ENCODE assay signal across 8 cellular contexts in genomic region chr1:27365372-27366112, GRCh38. TPM values are rescaled to one million over a fixed set of nuclear protein-coding genes. Genes with fewer than 3 reads are reported as not detected.
DNase-seq lines count a peak whose midpoint lies in the region; ATAC-seq and TF ChIP-seq lines count a peak whose summit lies in the region.

No MANE protein-coding gene starts in this region.

- POLR2A ChIA-PET in Panc1 (lab: Charles Lee): interaction anchor here (0.6 to 1.0 kb wide), 4 partner anchors 10 to 209 kb away, joined by 3 to 10 read pairs (median 3); no protein-coding TSS in a partner anchor

- CTCF ChIA-PET in Panc1 (lab: Charles Lee): interaction anchor here (0.5 to 2.3 kb wide), 15 partner anchors 8 to 1196 kb away, joined by 3 to 16 read pairs (median 6); partner anchors contain the start of genes SLC9A1 and ZNF593

- no peaks in the 10 kb centered on the region for H3K27me3 Mint-ChIP-seq in activated T-helper 1 cell treated with anti-CD3 and anti-CD28 coated beads, Interleukin-12 subunit alpha, Interleukin-12 subunit beta, Interleukin-2, Interleukin-4 antibody, amounts not matched to agents 30 ng/mL and 10 ng/mL and 1 ng/mL, durations not matched to agents 14 hours and 24 hours and 36 hours (ENCODE audit: insufficient read depth)
- H3K27me3 Mint-ChIP-seq in naive B cell: no peaks in the 10 kb centered on the region
- H3K27me3 Mint-ChIP-seq in stimulated activated memory B cell treated with anti-CD40 and anti-IgM and Interleukin-4, amounts not matched to agents 10 μg/mL and 1 μg/mL and 100 μg/mL, for 72 hours: no peaks in the 10 kb centered on the region

- no peaks in the 10 kb centered on the region; the same call in 1 of the 2 replicates for H3K36me3 ChIP-seq in Panc1 (ENCODE audit: control insufficient read depth, insufficient read depth, low read length)

- H3K4me1 Mint-ChIP-seq in activated T-helper 1 cell treated with anti-CD3 and anti-CD28 coated beads, Interleukin-12 subunit alpha, Interleukin-12 subunit beta, Interleukin-2, Interleukin-4 antibody, amounts not matched to agents 30 ng/mL and 10 ng/mL and 1 ng/mL, durations not matched to agents 14 hours and 24 hours and 36 hours (ENCODE audit: low read depth): peaks cover 38% of the 10 kb centered on the region
- peaks cover 49 to 66% (median 65%) of the 10 kb centered on the region in 3 donors for H3K4me1 Mint-ChIP-seq in naive B cell
- H3K4me1 Mint-ChIP-seq in stimulated activated memory B cell treated with anti-CD40 and anti-IgM and Interleukin-4, amounts not matched to agents 10 μg/mL and 1 μg/mL and 100 μg/mL, for 72 hours: peaks cover 61% of the 10 kb centered on the region

- peak overlapping the region; percentile 86 for H3K27ac Mint-ChIP-seq in activated T-helper 1 cell treated with anti-CD3 and anti-CD28 coated beads, Interleukin-12 subunit alpha, Interleukin-12 subunit beta, Interleukin-2, Interleukin-4 antibody, amounts not matched to agents 30 ng/mL and 10 ng/mL and 1 ng/mL, durations not matched to agents 14 hours and 24 hours and 36 hours
- H3K27ac Mint-ChIP-seq in naive B cell: peak overlapping the region in 2 of 6 donors; percentile 16 to 64
- peak overlapping the region; percentile 83 for H3K27ac Mint-ChIP-seq in stimulated activated memory B cell treated with anti-CD40 and anti-IgM and Interleukin-4, amounts not matched to agents 10 μg/mL and 1 μg/mL and 100 μg/mL, for 72 hours

- no TSS peak for BruUV-seq in Panc1 (replicated peaks; lab: Mats Ljungman, UMichigan)

- H3K27me3 ChIP-seq in Panc1 (ENCODE audit: control insufficient read depth, insufficient read depth, low read length): no peaks in the 10 kb centered on the region

- H3K9me3 ChIP-seq in Panc1 (ENCODE audit: control insufficient read depth, insufficient read depth, low read depth, low read length): no peaks in the 10 kb centered on the region

- H3K9me3 Mint-ChIP-seq in activated T-helper 1 cell treated with anti-CD3 and anti-CD28 coated beads, Interleukin-12 subunit alpha, Interleukin-12 subunit beta, Interleukin-2, Interleukin-4 antibody, amounts not matched to agents 30 ng/mL and 10 ng/mL and 1 ng/mL, durations not matched to agents 14 hours and 24 hours and 36 hours: no peaks in the 10 kb centered on the region
- no peaks in the 10 kb centered on the region for H3K9me3 Mint-ChIP-seq in naive B cell
- no peaks in the 10 kb centered on the region for H3K9me3 Mint-ChIP-seq in stimulated activated memory B cell treated with anti-CD40 and anti-IgM and Interleukin-4, amounts not matched to agents 10 μg/mL and 1 μg/mL and 100 μg/mL, for 72 hours

- peak; percentile 74 to 85 (median 82) for DNase-seq in NCI-H1417 (lab: John Stamatoyannopoulos, UW)
- no peak for DNase-seq in NCI-H1417 treated with DMSO at 0.1 percent for 48 hours (lab: John Stamatoyannopoulos, UW)
- peak; percentile 87 for DNase-seq in Panc1 (ENCODE audit: low read depth, low spot score)
- peak; percentile 60 for DNase-seq in activated T-helper 1 cell treated with anti-CD3 and anti-CD28 coated beads, Interleukin-12 subunit alpha, Interleukin-12 subunit beta, Interleukin-2, Interleukin-4 antibody, amounts not matched to agents 30 ng/mL and 10 ng/mL and 1 ng/mL, durations not matched to agents 14 hours and 24 hours and 36 hours (ENCODE audit: low spot score)
- peak; percentile 90 for DNase-seq in fibroblast of gingiva (ENCODE audit: low read depth)
- DNase-seq in naive B cell: peak; percentile 61

- intact Hi-C loops in Panc1 (cut with micrococcal nuclease; ENCODE audit: unreplicated experiment): no loop called here
- intact Hi-C loops in activated T-helper 1 cell treated with anti-CD3 and anti-CD28 coated beads, Interleukin-12 subunit alpha, Interleukin-12 subunit beta, Interleukin-2, Interleukin-4 antibody, amounts not matched to agents 30 ng/mL and 10 ng/mL and 1 ng/mL, durations not matched to agents 14 hours and 24 hours and 36 hours (cut with micrococcal nuclease): loop anchor here (1.0 to 2.0 kb wide), 6 partner anchors 8 to 444 kb away; partner anchors contain the start of genes CD164L2, GPR3, NUDC and STX12

- peak overlapping the region; percentile 74 to 77 for H3K4me3 ChIP-seq in Panc1 (ENCODE audit: low read depth in 2 of 2, low read length in 2 of 2)

- peak overlapping the region; percentile 90 for H3K4me3 Mint-ChIP-seq in activated T-helper 1 cell treated with anti-CD3 and anti-CD28 coated beads, Interleukin-12 subunit alpha, Interleukin-12 subunit beta, Interleukin-2, Interleukin-4 antibody, amounts not matched to agents 30 ng/mL and 10 ng/mL and 1 ng/mL, durations not matched to agents 14 hours and 24 hours and 36 hours
- peak overlapping the region; percentile 88 to 97 (median 92) for H3K4me3 Mint-ChIP-seq in naive B cell
- peak overlapping the region; percentile 93 for H3K4me3 Mint-ChIP-seq in stimulated activated memory B cell treated with anti-CD40 and anti-IgM and Interleukin-4, amounts not matched to agents 10 μg/mL and 1 μg/mL and 100 μg/mL, for 72 hours

- H3K36me3 Mint-ChIP-seq in activated T-helper 1 cell treated with anti-CD3 and anti-CD28 coated beads, Interleukin-12 subunit alpha, Interleukin-12 subunit beta, Interleukin-2, Interleukin-4 antibody, amounts not matched to agents 30 ng/mL and 10 ng/mL and 1 ng/mL, durations not matched to agents 14 hours and 24 hours and 36 hours (ENCODE audit: low read depth): no peaks in the 10 kb centered on the region
- no peaks in the 10 kb centered on the region for H3K36me3 Mint-ChIP-seq in naive B cell
- H3K36me3 Mint-ChIP-seq in stimulated activated memory B cell treated with anti-CD40 and anti-IgM and Interleukin-4, amounts not matched to agents 10 μg/mL and 1 μg/mL and 100 μg/mL, for 72 hours: no peaks in the 10 kb centered on the region

- peak; percentile 58; the same call in 1 of the 2 replicates for TF ChIP-seq EP300 in Ishikawa (IDR thresholded peaks at IDR 0.05; ENCODE audit: borderline replicate concordance)

- H3K4me1 ChIP-seq in Panc1 (ENCODE audit: control insufficient read depth, insufficient read depth, low read length): peaks cover 15% of the 10 kb centered on the region

- no peak for TF ChIP-seq CTCF in Panc1 (IDR thresholded peaks at IDR 0.05)

- in situ Hi-C loops in Panc1 (cut with HindIII; ENCODE audit: low pct_unique_long_range_greater_than_20kb, low sequenced_read_pairs): no loop called here

- peak; percentile 86 for ATAC-seq in Panc1
- peak; percentile 53 to 55 for ATAC-seq in naive B cell (ENCODE audit: low read depth in 2 of 2)
- ATAC-seq in stimulated activated memory B cell treated with anti-CD40 and anti-IgM and Interleukin-4, amounts not matched to agents 10 μg/mL and 1 μg/mL and 100 μg/mL, for 72 hours: peak; percentile 74

- TF ChIP-seq RAD21 in Ishikawa (IDR thresholded peaks at IDR 0.05; ENCODE audit: low read depth): no peak

- peak overlapping the region; percentile 82 for H3K27ac ChIP-seq in Panc1 (ENCODE audit: low read length)

TF ChIP-seq in Ishikawa, 13 proteins besides CTCF, POLR2A, EP300 and RAD21 (continues in another document):
- no peak for TF ChIP-seq FOXM1 (IDR thresholded peaks at IDR 0.05; ENCODE audit: borderline replicate concordance, low read depth)

RNA-seq across cellular contexts. Expression of gene MAP3K6, which starts 1.2 kb away (rescaled TPM):
- 56.9 TPM for total RNA-seq in Panc1 (2021; ENCODE audit: unreplicated experiment)
- polyA plus RNA-seq in Panc1 (2012; ENCODE audit: insufficient read length): 57.8 TPM
- 11.2 and 13.7 TPM in 2 replicates for total RNA-seq in activated T-helper 1 cell treated with anti-CD3 and anti-CD28 coated beads, Interleukin-12 subunit alpha, Interleukin-12 subunit beta, Interleukin-2, Interleukin-4 antibody, amounts not matched to agents 30 ng/mL and 10 ng/mL and 1 ng/mL, durations not matched to agents 14 hours and 24 hours and 36 hours
- polyA plus RNA-seq in naive B cell (ENCODE audit: low read depth in 6 of 6): 1 to 10 TPM in 4 of 6 donors, under 1 TPM in 1, not detected in 1; 0.80 to 2.7 (median 2.0) TPM

RNA-seq across cellular contexts. Expression of gene FCN3, which starts 9.1 kb away (rescaled TPM):
- total RNA-seq in Panc1 (2021; ENCODE audit: unreplicated experiment): not detected
- polyA plus RNA-seq in Panc1 (2012; ENCODE audit: insufficient read length): 0.23 TPM
- not detected in 2 replicates for total RNA-seq in activated T-helper 1 cell treated with anti-CD3 and anti-CD28 coated beads, Interleukin-12 subunit alpha, Interleukin-12 subunit beta, Interleukin-2, Interleukin-4 antibody, amounts not matched to agents 30 ng/mL and 10 ng/mL and 1 ng/mL, durations not matched to agents 14 hours and 24 hours and 36 hours
- polyA plus RNA-seq in naive B cell (ENCODE audit: low read depth in 6 of 6): not detected

RNA-seq across cellular contexts. Expression of gene CD164L2, which starts 17.6 kb away (rescaled TPM):
- 0.13 TPM for total RNA-seq in Panc1 (2021; ENCODE audit: unreplicated experiment)
- polyA plus RNA-seq in Panc1 (2012; ENCODE audit: insufficient read length): not detected
- not detected in 2 replicates for total RNA-seq in activated T-helper 1 cell treated with anti-CD3 and anti-CD28 coated beads, Interleukin-12 subunit alpha, Interleukin-12 subunit beta, Interleukin-2, Interleukin-4 antibody, amounts not matched to agents 30 ng/mL and 10 ng/mL and 1 ng/mL, durations not matched to agents 14 hours and 24 hours and 36 hours
- not detected for polyA plus RNA-seq in naive B cell (ENCODE audit: low read depth in 6 of 6)

RNA-seq across cellular contexts. Expression of gene SYTL1, which starts 23.7 kb away (rescaled TPM):
- 2.4 TPM for total RNA-seq in Panc1 (2021; ENCODE audit: unreplicated experiment)
- 3.8 TPM for polyA plus RNA-seq in Panc1 (2012; ENCODE audit: insufficient read length)
- 24.4 and 26.3 TPM in 2 replicates for total RNA-seq in activated T-helper 1 cell treated with anti-CD3 and anti-CD28 coated beads, Interleukin-12 subunit alpha, Interleukin-12 subunit beta, Interleukin-2, Interleukin-4 antibody, amounts not matched to agents 30 ng/mL and 10 ng/mL and 1 ng/mL, durations not matched to agents 14 hours and 24 hours and 36 hours
- 100 to 1,000 TPM in 1 of 6 donors, 10 to 100 TPM in 5; 63.3 to 110 (median 79.9) TPM for polyA plus RNA-seq in naive B cell (ENCODE audit: low read depth in 6 of 6)

RNA-seq across cellular contexts. Expression of gene GPR3, which starts 26.9 kb away (rescaled TPM):
- 0.95 TPM for total RNA-seq in Panc1 (2021; ENCODE audit: unreplicated experiment)
- 1.1 TPM for polyA plus RNA-seq in Panc1 (2012; ENCODE audit: insufficient read length)
- total RNA-seq in activated T-helper 1 cell treated with anti-CD3 and anti-CD28 coated beads, Interleukin-12 subunit alpha, Interleukin-12 subunit beta, Interleukin-2, Interleukin-4 antibody, amounts not matched to agents 30 ng/mL and 10 ng/mL and 1 ng/mL, durations not matched to agents 14 hours and 24 hours and 36 hours: 3.2 and 4.0 TPM in 2 replicates
- polyA plus RNA-seq in naive B cell (ENCODE audit: low read depth in 6 of 6): under 1 TPM in 4 of 6 donors, not detected in 2; 0.12 to 0.64 (median 0.35) TPM
